6 cellular contexts compared by ENCODE assay signal in the genomic region with DNA sequence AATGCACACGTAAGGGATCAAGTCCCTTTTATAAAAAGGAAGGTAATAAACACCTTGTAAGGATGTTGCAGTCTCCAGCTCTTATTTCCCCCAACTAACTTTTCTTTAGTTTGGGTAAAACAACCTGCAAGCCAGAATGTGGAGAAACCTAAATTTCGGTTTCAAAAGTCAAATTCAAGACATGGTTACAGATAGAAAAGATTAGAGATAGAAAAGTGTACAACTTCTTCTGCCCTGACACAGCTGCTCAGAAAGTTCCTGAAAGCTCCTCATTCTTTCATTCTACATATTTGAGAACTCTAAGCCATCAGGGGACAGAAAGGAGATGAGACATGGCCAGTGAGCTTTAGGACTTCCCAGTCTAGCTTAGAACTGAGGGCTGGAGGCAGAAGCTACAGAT.
"Had no signal": no experiment of that assay in that cellular context is flagged by ENCODE, and none has a peak within 500 bp of the region (broad histone marks: within the 10 kb centered on the region; RNA-seq: fewer than 3 reads in every experiment).

No MANE protein-coding gene starts in this region.

- DNase-seq: H9, HFFc6, KBM-7 had no signal

- H3K36me3 Mint-ChIP-seq: IgD-negative memory B cell had no signal

- H3K4me2 ChIP-seq: GM23338 had no signal

- H3K27ac Mint-ChIP-seq: GM23338, H9, HFFc6, IgD-negative memory B cell had no signal

- H3K4me3 ChIP-seq: GM23338 had no signal

- H3K4me1 Mint-ChIP-seq: IgD-negative memory B cell had no signal

- H3K27me3 Mint-ChIP-seq: IgD-negative memory B cell had no signal

- H3K9me3 Mint-ChIP-seq: GM23338, H9, IgD-negative memory B cell had no signal

- H3K4me3 Mint-ChIP-seq: GM23338, H9, HFFc6, IgD-negative memory B cell had no signal

- H2AFZ ChIP-seq: GM23338 had no signal

- H3K27ac ChIP-seq: HL-60 had no signal
